Comparison of ENCODE assay signal across 17 cellular contexts in the genomic region with DNA sequence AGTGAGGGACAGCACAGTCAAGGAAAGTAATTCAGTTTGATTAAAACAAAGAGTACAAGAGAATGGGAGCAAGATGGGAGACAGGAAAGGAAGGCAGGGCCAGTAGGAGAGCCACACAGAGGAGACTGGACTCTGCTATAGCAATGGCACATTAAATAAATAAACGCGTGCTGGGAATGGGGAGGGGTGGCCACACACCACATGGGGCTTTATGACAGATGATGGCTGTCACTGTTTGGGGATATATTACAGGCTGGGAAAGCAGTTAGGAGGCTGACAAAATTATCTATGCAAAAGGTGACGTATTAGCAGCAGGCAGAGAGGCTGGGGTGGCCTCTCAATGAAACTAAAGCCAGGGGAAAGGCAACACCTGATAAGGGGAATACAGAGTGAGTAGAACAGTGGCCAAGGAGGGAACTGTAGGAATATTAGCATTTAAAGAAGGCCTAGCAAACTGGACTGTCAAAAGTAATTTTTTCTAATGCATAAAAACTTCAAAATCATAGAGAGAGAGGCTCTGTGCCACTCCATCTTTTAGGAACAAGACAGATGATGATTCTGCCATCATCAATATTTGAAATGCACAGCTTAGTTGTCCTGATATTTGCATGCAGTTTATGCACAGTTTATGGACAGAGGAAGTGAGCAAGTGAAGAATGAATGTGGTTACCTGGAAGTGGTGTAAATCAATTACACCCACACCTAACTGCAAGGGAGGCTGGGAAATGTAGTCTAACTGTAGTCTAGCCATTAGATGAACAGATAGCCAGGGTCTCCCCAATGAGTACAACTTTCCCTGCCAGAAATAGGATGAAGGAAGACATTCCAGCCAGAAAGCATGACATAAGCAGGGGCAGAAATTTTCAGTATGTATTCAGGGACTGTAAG.
DNase-seq lines count a peak whose midpoint lies in the region; ATAC-seq, FAIRE-seq and TF ChIP-seq lines count a peak whose summit lies in the region.
"Had no signal": no experiment of that assay in that cellular context is flagged by ENCODE, and none has a peak within 500 bp of the region (broad histone marks: within the 10 kb centered on the region; RNA-seq: fewer than 3 reads in every experiment).

No MANE protein-coding gene starts in this region.

- no peak for TF ChIP-seq CTCF in mucosa of descending colon (IDR thresholded peaks at IDR 0.05)

- H3K36me3 ChIP-seq in mucosa of descending colon (ENCODE audit: low read depth), result no peaks in the 10 kb centered on the region
- H3K36me3 ChIP-seq: left lung, stomach had no signal

- peaks cover 4% of the 10 kb centered on the region for H3K9me3 ChIP-seq in mucosa of descending colon

- H3K4me3 Mint-ChIP-seq in activated CD4-positive, alpha-beta T cell treated with anti-CD3 and anti-CD28 coated beads for 36 hours, result no peak overlapping the region
- H3K4me3 Mint-ChIP-seq in activated T-helper 2 cell treated with anti-CD3 and anti-CD28 coated beads, Interferon-gamma antibody, Interleukin-2, Interleukin-4, amounts not matched to agents 10 μg/mL and 5 μg/mL and 100 μg/mL, durations not matched to agents 14 hours and 24 hours and 36 hours (ENCODE audit: low read depth), result no peak overlapping the region
- H3K4me3 Mint-ChIP-seq: activated CD8-positive, alpha-beta memory T cell treated with anti-CD3 and anti-CD28 coated beads, Interleukin-2, amount 10 ng/mL, durations not matched to agents 7 days and 5 days; brain had no signal

- no peak for FAIRE-seq in RCC 7860 (lab: Jason Lieb, UNC)
- FAIRE-seq: A204.1, frontal cortex had no signal

- H3K36me3 Mint-ChIP-seq in activated CD4-positive, alpha-beta T cell treated with anti-CD3 and anti-CD28 coated beads for 36 hours (ENCODE audit: low read depth), result peaks cover 5% of the 10 kb centered on the region
- peaks cover 9% of the 10 kb centered on the region for H3K36me3 Mint-ChIP-seq in activated T-helper 2 cell treated with anti-CD3 and anti-CD28 coated beads, Interferon-gamma antibody, Interleukin-2, Interleukin-4, amounts not matched to agents 10 μg/mL and 5 μg/mL and 100 μg/mL, durations not matched to agents 14 hours and 24 hours and 36 hours (ENCODE audit: low read depth)

- POLR2A ChIA-PET in activated CD4-positive, alpha-beta T cell treated with anti-CD3 and anti-CD28 coated beads for 36 hours (lab: Charles Lee), result no interaction called here

- peak overlapping the region; percentile 60 for H3K27ac Mint-ChIP-seq in activated CD4-positive, alpha-beta T cell treated with anti-CD3 and anti-CD28 coated beads for 36 hours
- H3K27ac Mint-ChIP-seq in activated T-helper 2 cell treated with anti-CD3 and anti-CD28 coated beads, Interferon-gamma antibody, Interleukin-2, Interleukin-4, amounts not matched to agents 10 μg/mL and 5 μg/mL and 100 μg/mL, durations not matched to agents 14 hours and 24 hours and 36 hours, result peak overlapping the region; percentile 14
- H3K27ac Mint-ChIP-seq: activated CD8-positive, alpha-beta memory T cell treated with anti-CD3 and anti-CD28 coated beads, Interleukin-2, amount 10 ng/mL, durations not matched to agents 7 days and 5 days; brain had no signal

- intact Hi-C loops in activated CD4-positive, alpha-beta T cell treated with anti-CD3 and anti-CD28 coated beads for 36 hours (cut with DNase I, micrococcal nuclease), result no loop called here
- intact Hi-C loops in activated T-helper 2 cell treated with anti-CD3 and anti-CD28 coated beads, Interferon-gamma antibody, Interleukin-2, Interleukin-4, amounts not matched to agents 10 μg/mL and 5 μg/mL and 100 μg/mL, durations not matched to agents 14 hours and 24 hours and 36 hours (cut with micrococcal nuclease), result loop anchor here (5.0 to 10.0 kb wide), 2 partner anchors 95 to 342 kb away; no protein-coding TSS in a partner anchor
- intact Hi-C loops in mucosa of descending colon (cut with DNase I, micrococcal nuclease), result no loop called here

- no peaks in the 10 kb centered on the region for H3K4me1 ChIP-seq in mucosa of descending colon (ENCODE audit: low read depth)
- H3K4me1 ChIP-seq: left lung had no signal

- peaks cover 47% of the 10 kb centered on the region for H3K4me1 Mint-ChIP-seq in activated CD4-positive, alpha-beta T cell treated with anti-CD3 and anti-CD28 coated beads for 36 hours
- peaks cover 42% of the 10 kb centered on the region for H3K4me1 Mint-ChIP-seq in activated T-helper 2 cell treated with anti-CD3 and anti-CD28 coated beads, Interferon-gamma antibody, Interleukin-2, Interleukin-4, amounts not matched to agents 10 μg/mL and 5 μg/mL and 100 μg/mL, durations not matched to agents 14 hours and 24 hours and 36 hours (ENCODE audit: low read depth)

- H3K27me3 Mint-ChIP-seq in activated CD4-positive, alpha-beta T cell treated with anti-CD3 and anti-CD28 coated beads for 36 hours, result no peaks in the 10 kb centered on the region
- H3K27me3 Mint-ChIP-seq in activated T-helper 2 cell treated with anti-CD3 and anti-CD28 coated beads, Interferon-gamma antibody, Interleukin-2, Interleukin-4, amounts not matched to agents 10 μg/mL and 5 μg/mL and 100 μg/mL, durations not matched to agents 14 hours and 24 hours and 36 hours (ENCODE audit: low read depth), result no peaks in the 10 kb centered on the region
- H3K27me3 Mint-ChIP-seq: activated CD8-positive, alpha-beta memory T cell treated with anti-CD3 and anti-CD28 coated beads, Interleukin-2, amount 10 ng/mL, durations not matched to agents 7 days and 5 days had no signal

- CTCF ChIA-PET in activated CD4-positive, alpha-beta T cell treated with anti-CD3 and anti-CD28 coated beads for 36 hours (lab: Charles Lee), result interaction anchor here (0.6 kb wide), 1 partner anchor 11 kb away, joined by 3 read pairs; no protein-coding TSS in a partner anchor

- H3K4me3 ChIP-seq in mucosa of descending colon, result no peak overlapping the region
- H3K4me3 ChIP-seq: left lung, stomach had no signal

- H3K9me3 Mint-ChIP-seq in activated CD4-positive, alpha-beta T cell treated with anti-CD3 and anti-CD28 coated beads for 36 hours (ENCODE audit: low read depth), result peaks cover 17% of the 10 kb centered on the region
- H3K9me3 Mint-ChIP-seq in activated T-helper 2 cell treated with anti-CD3 and anti-CD28 coated beads, Interferon-gamma antibody, Interleukin-2, Interleukin-4, amounts not matched to agents 10 μg/mL and 5 μg/mL and 100 μg/mL, durations not matched to agents 14 hours and 24 hours and 36 hours, result peaks cover 14% of the 10 kb centered on the region

- DNase-seq in activated CD4-positive, alpha-beta T cell treated with anti-CD3 and anti-CD28 coated beads for 36 hours, result peak; percentile 32
- no peak for DNase-seq in activated CD4-positive, alpha-beta T cell treated with anti-CD3 and anti-CD28 coated beads for 1 hour
- no peak for DNase-seq in activated T-helper 2 cell treated with anti-CD3 and anti-CD28 coated beads, Interferon-gamma antibody, Interleukin-2, Interleukin-4, amounts not matched to agents 10 μg/mL and 5 μg/mL and 100 μg/mL, durations not matched to agents 14 hours and 24 hours and 36 hours (ENCODE audit: low spot score)
- DNase-seq in mucosa of descending colon (no peak), DMS79 treated with DMSO at 0.1 percent for 48 hours (lab: John Stamatoyannopoulos, UW) (no peak), RCC 7860 (ENCODE audit: low spot score) (no peak), dermis blood vessel endothelial cell (no peak)
- DNase-seq: activated CD8-positive, alpha-beta memory T cell treated with anti-CD3 and anti-CD28 coated beads, Interleukin-2, amount 10 ng/mL, durations not matched to agents 7 days and 5 days; left lung; NCI-H1092; nucleus accumbens; stomach; SW 1271 had no signal

- peak; percentile 53 for ATAC-seq in activated CD4-positive, alpha-beta T cell treated with anti-CD3 and anti-CD28 coated beads for 36 hours
- ATAC-seq in HG03469 (IDR thresholded peaks at IDR 0.05; ENCODE audit: unreplicated experiment) (peak; percentile 50), mucosa of descending colon (peak; percentile 54)
- ATAC-seq: activated CD8-positive, alpha-beta memory T cell treated with anti-CD3 and anti-CD28 coated beads, Interleukin-2, amount 10 ng/mL, durations not matched to agents 7 days and 5 days; left lung had no signal
